17 cellular contexts compared by ENCODE assay signal in the genomic region with DNA sequence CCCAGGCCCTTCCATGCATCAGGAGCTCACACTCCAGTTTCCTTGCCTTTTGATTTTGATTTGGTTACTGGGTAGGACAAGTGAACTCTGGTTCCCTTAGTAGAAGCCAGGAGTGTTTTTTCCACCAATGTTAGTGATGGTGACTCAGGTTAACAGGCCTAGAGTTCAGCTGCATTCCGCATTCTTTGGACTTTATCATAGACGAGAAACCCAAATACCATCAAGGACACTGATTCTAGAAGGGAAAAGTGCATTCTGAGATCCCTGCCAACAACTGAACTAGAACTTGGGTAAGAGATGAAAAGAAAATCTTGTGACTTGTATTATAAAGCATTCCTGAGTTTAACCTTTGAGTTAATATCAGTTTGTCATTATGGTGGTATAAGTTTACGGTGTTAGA. TPM values are rescaled to one million over a fixed set of nuclear protein-coding genes. Genes with fewer than 3 reads are reported as not detected.
DNase-seq lines count a peak whose midpoint lies in the region; ATAC-seq, FAIRE-seq and TF ChIP-seq lines count a peak whose summit lies in the region.
"Had no signal": no experiment of that assay in that cellular context is flagged by ENCODE, and none has a peak within 500 bp of the region (broad histone marks: within the 10 kb centered on the region; RNA-seq: fewer than 3 reads in every experiment).

No MANE protein-coding gene starts in this region.

- no peak for FAIRE-seq in astrocyte (lab: Jason Lieb, UNC)
- FAIRE-seq: GM18507, GM19239 had no signal

- TF ChIP-seq CTCF in HFFc6 (IDR thresholded peaks at IDR 0.05): no peak
- TF ChIP-seq CTCF in astrocyte (IDR thresholded peaks at IDR 0.05; ENCODE audit: insufficient read depth, low read depth, low read length): no peak
- no peak for TF ChIP-seq CTCF in stomach (IDR thresholded peaks at IDR 0.05)

- H3K27ac ChIP-seq in astrocyte (ENCODE audit: low read depth, low read length): no peak overlapping the region
- H3K27ac ChIP-seq in stomach: peak overlapping the region; percentile 64 to 82 (median 79)

- no peak overlapping the region for H3K9ac ChIP-seq in astrocyte (ENCODE audit: low read length)

- no peaks in the 10 kb centered on the region for H3K9me3 Mint-ChIP-seq in HFFc6
- H3K9me3 Mint-ChIP-seq in astrocyte (ENCODE audit: unreplicated experiment): no peaks in the 10 kb centered on the region
- H3K9me3 Mint-ChIP-seq in activated T-helper 17 cell treated with anti-CD3 and anti-CD28 coated beads, Interleukin-2, amount 50 U/mL, for 72 hours: no peaks in the 10 kb centered on the region

- DNase-seq in HFFc6 (no peak), astrocyte (ENCODE audit: low read depth) (peak; percentile 57), kidney tubule cell (ENCODE audit: low spot score) (peak; percentile 87), stomach (no peak), left lobe of liver (ENCODE audit: low spot score) (no peak)
- DNase-seq: DMS 273 treated with DMSO at 0.1 percent for 48 hours, HCEC 1CT, KBM-7, NCI-H1048, NCI-H146, NCI-H2081 treated with DMSO at 0.1 percent for 48 hours, NCI-H226, NCI-H526 had no signal

- H3K36me3 Mint-ChIP-seq in HFFc6 (ENCODE audit: low read depth) (peaks cover 31% of the 10 kb centered on the region), astrocyte (ENCODE audit: low read depth, unreplicated experiment) (peaks cover 18% of the 10 kb centered on the region)
- H3K36me3 Mint-ChIP-seq in activated T-helper 17 cell treated with anti-CD3 and anti-CD28 coated beads, Interleukin-2, amount 50 U/mL, for 72 hours (ENCODE audit: low read depth): peaks cover 72% of the 10 kb centered on the region

- WGBS in stomach, 5 donors: 70 to 88% (median 81%) methylated on average over 3 of the region's 3 CpGs

- H2AFZ ChIP-seq in astrocyte (ENCODE audit: low read depth, low read length): no peak overlapping the region

- peaks cover 6% of the 10 kb centered on the region for H3K4me1 ChIP-seq in astrocyte (ENCODE audit: insufficient read depth, low read length)
- H3K4me1 ChIP-seq in stomach: peaks cover 4 to 47% (median 32%) of the 10 kb centered on the region in 4 donors

- H4K20me1 ChIP-seq in astrocyte (ENCODE audit: insufficient read depth, low read length): no peaks in the 10 kb centered on the region

- H3K27me3 Mint-ChIP-seq in HFFc6 (ENCODE audit: insufficient read depth) (peaks cover 2% of the 10 kb centered on the region; the same call in 1 of the 2 replicates), astrocyte (ENCODE audit: low read depth, unreplicated experiment) (no peaks in the 10 kb centered on the region)
- H3K27me3 Mint-ChIP-seq in activated T-helper 17 cell treated with anti-CD3 and anti-CD28 coated beads, Interleukin-2, amount 50 U/mL, for 72 hours: no peaks in the 10 kb centered on the region

- no peak for TF ChIP-seq EP300 in stomach (IDR thresholded peaks at IDR 0.05)

- H3K36me3 ChIP-seq in astrocyte (ENCODE audit: insufficient read depth, low read length): peaks cover 35% of the 10 kb centered on the region
- peaks cover 6 to 59% (median 49%) of the 10 kb centered on the region in 4 donors for H3K36me3 ChIP-seq in stomach

- TF ChIP-seq POLR2A in stomach (IDR thresholded peaks at IDR 0.05): no peak

- H3K27me3 ChIP-seq in astrocyte (ENCODE audit: insufficient read depth, low read length) (no peaks in the 10 kb centered on the region), stomach (no peaks in the 10 kb centered on the region)

- H3K27ac Mint-ChIP-seq in HFFc6: peak overlapping the region; percentile 16; the same call in 1 of the 2 replicates
- H3K27ac Mint-ChIP-seq in astrocyte (ENCODE audit: unreplicated experiment): no peak overlapping the region
- no peak overlapping the region for H3K27ac Mint-ChIP-seq in activated T-helper 17 cell treated with anti-CD3 and anti-CD28 coated beads, Interleukin-2, amount 50 U/mL, for 72 hours

- H3K4me3 ChIP-seq in astrocyte (ENCODE audit: insufficient read depth, low read depth, low read length) (no peak overlapping the region), stomach (no peak overlapping the region)

- H3K9me3 ChIP-seq in astrocyte (ENCODE audit: insufficient read depth, low read depth, low read length) (no peaks in the 10 kb centered on the region), stomach (no peaks in the 10 kb centered on the region)

- no peaks in the 10 kb centered on the region for H3K79me2 ChIP-seq in astrocyte (ENCODE audit: insufficient read depth, low read length)

- no peak overlapping the region for H3K4me2 ChIP-seq in astrocyte (ENCODE audit: low read length)

- intact Hi-C loops in stomach (cut with DNase I; ENCODE audit: low total_unique reads): no loop called here

- H3K4me1 Mint-ChIP-seq in HFFc6 (ENCODE audit: low read depth) (peaks cover 45% of the 10 kb centered on the region), astrocyte (ENCODE audit: low read depth, unreplicated experiment) (peaks cover 20% of the 10 kb centered on the region)
- no peaks in the 10 kb centered on the region for H3K4me1 Mint-ChIP-seq in activated T-helper 17 cell treated with anti-CD3 and anti-CD28 coated beads, Interleukin-2, amount 50 U/mL, for 72 hours

- H3K4me3 Mint-ChIP-seq in HFFc6 (no peak overlapping the region), astrocyte (ENCODE audit: unreplicated experiment) (no peak overlapping the region)
- no peak overlapping the region for H3K4me3 Mint-ChIP-seq in activated T-helper 17 cell treated with anti-CD3 and anti-CD28 coated beads, Interleukin-2, amount 50 U/mL, for 72 hours

- ATAC-seq in left lobe of liver (no peak), GM18873 (IDR thresholded peaks at IDR 0.05; ENCODE audit: low FRiP score, unreplicated experiment) (no peak)
- ATAC-seq in activated T-helper 17 cell treated with anti-CD3 and anti-CD28 coated beads, Interleukin-2, amount 50 U/mL, for 72 hours (replicated peaks): no peak

RNA-seq across cellular contexts. Expression of gene GSS, which starts 8.9 kb away (rescaled TPM):
- 10 to 100 TPM; 72.1 to 86.8 (median 76.6) TPM for total RNA-seq in HFFc6 (2021; fragmentation: NEBNext Ultra II Directional; extraction: Animal tissue kit (Norgen Biotek cat#: 25700))
- 44.6 and 46.4 TPM in 2 replicates for total RNA-seq in astrocyte
- total RNA-seq in stomach: 100 to 1,000 TPM in 1 of 5 donors, 10 to 100 TPM in 4; 18.1 to 199 (median 54.6) TPM
- polyA plus RNA-seq in stomach: 10 to 100 TPM; 41.5 to 45.8 (median 41.6) TPM
- 29.2 TPM for total RNA-seq in left lobe of liver
- total RNA-seq in activated T-helper 17 cell treated with anti-CD3 and anti-CD28 coated beads, Interleukin-2, amount 50 U/mL, for 72 hours: 10 to 100 TPM; 54.7 to 57.4 TPM

RNA-seq across cellular contexts. Expression of gene MYH7B, which starts 9.0 kb away (rescaled TPM):
- total RNA-seq in HFFc6 (2021; fragmentation: NEBNext Ultra II Directional; extraction: Animal tissue kit (Norgen Biotek cat#: 25700)): under 1 TPM in 2 of 6 experiments, not detected in 4; 0.07 to 0.19 TPM
- 0.05 and 0.11 TPM in 2 replicates for total RNA-seq in astrocyte
- 1 to 10 TPM in 1 of 5 donors, under 1 TPM in 2, not detected in 2; 0.45 to 1.5 (median 0.58) TPM for total RNA-seq in stomach
- under 1 TPM; 0.15 to 0.68 (median 0.60) TPM for polyA plus RNA-seq in stomach
- total RNA-seq in left lobe of liver: 0.45 TPM
- total RNA-seq in activated T-helper 17 cell treated with anti-CD3 and anti-CD28 coated beads, Interleukin-2, amount 50 U/mL, for 72 hours: under 1 TPM; 0.24 to 0.29 TPM

Comparison
In these comparisons a context has a peak if more than half of its experiments do, and no peak if none do; other contexts are left out.
1. DNase-seq: peak in astrocyte (single experiment) and kidney tubule cell (single experiment); none in HFFc6 (single experiment), stomach (single experiment) and left lobe of liver (single experiment).